Comparison of ENCODE assay signal across 12 cellular contexts in the genomic region with DNA sequence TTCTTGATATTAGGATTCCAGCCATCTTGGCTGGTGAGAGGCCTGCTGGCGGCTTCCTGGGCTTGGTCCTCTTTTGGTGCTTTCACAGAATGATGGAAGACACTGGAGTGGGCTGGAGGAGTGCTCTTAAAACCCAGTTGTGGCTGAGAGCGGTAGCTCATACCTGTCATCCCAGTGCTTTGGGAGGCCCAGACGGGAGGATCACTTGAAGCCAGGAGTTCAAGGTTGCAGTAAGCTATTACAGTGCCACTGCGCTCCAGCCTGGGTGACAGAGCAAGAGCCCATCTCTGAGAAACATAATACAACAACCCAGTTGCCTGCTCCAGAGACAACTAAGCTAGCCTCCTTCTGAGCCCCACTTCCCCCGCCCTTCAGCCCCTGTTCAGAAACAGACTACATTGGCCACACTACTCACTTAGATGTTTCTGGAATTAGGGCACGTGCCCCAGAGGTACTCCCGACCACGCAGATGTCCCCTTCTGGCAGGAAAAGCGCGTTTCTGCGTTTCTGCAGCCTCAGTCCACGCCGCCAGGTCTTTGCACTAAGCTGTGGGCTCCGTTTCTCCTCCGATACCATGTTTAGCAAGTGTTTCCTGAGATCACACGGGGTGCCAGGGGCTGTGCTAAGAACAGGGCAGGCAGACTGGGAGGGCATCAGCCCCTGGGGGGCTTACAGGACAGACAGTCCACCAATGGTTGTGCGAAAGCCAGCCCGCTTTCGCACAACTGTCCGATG.
A peak's percentile ranks its signal among the peaks of the same experiment; 100 is the strongest.
DNase-seq lines count a peak whose midpoint lies in the region; ATAC-seq and TF ChIP-seq lines count a peak whose summit lies in the region.
"Had no signal": no experiment of that assay in that cellular context is flagged by ENCODE, and none has a peak within 500 bp of the region (broad histone marks: within the 10 kb centered on the region; RNA-seq: fewer than 3 reads in every experiment).

No MANE protein-coding gene starts in this region.

- H3K27ac Mint-ChIP-seq in activated naive CD8-positive, alpha-beta T cell treated with anti-CD3 and anti-CD28 coated beads, Interleukin-2, amount 50 U/mL, for 24 hours: peak overlapping the region; percentile 99

- ATAC-seq in activated naive CD8-positive, alpha-beta T cell treated with anti-CD3 and anti-CD28 coated beads, Interleukin-2, amount 50 U/mL, for 24 hours: peak; percentile 3
- ATAC-seq in GM21723 (IDR thresholded peaks at IDR 0.05; ENCODE audit: unreplicated experiment): no peak

- peaks cover 75% of the 10 kb centered on the region for H3K4me1 Mint-ChIP-seq in activated naive CD8-positive, alpha-beta T cell treated with anti-CD3 and anti-CD28 coated beads, Interleukin-2, amount 50 U/mL, for 24 hours

- no peaks in the 10 kb centered on the region for H3K9me3 Mint-ChIP-seq in activated naive CD8-positive, alpha-beta T cell treated with anti-CD3 and anti-CD28 coated beads, Interleukin-2, amount 50 U/mL, for 24 hours

- H3K27ac ChIP-seq in RWPE1: no peak overlapping the region
- H3K27ac ChIP-seq: vagina had no signal

- H3K36me3 Mint-ChIP-seq in activated naive CD8-positive, alpha-beta T cell treated with anti-CD3 and anti-CD28 coated beads, Interleukin-2, amount 50 U/mL, for 24 hours (ENCODE audit: low read depth): peaks cover 16% of the 10 kb centered on the region

- TF ChIP-seq CTCF in RWPE1 (conservative IDR thresholded peaks at IDR 0.05; ENCODE audit: low read depth): no peak

- H3K27me3 Mint-ChIP-seq in activated naive CD8-positive, alpha-beta T cell treated with anti-CD3 and anti-CD28 coated beads, Interleukin-2, amount 50 U/mL, for 24 hours: no peaks in the 10 kb centered on the region

- DNase-seq in NAMALWA (ENCODE audit: low spot score): peak; percentile 80
- peak; percentile 47 for DNase-seq in activated naive CD8-positive, alpha-beta T cell treated with anti-CD3 and anti-CD28 coated beads, Interleukin-2, amount 50 U/mL, for 24 hours
- peak; percentile 43 to 47 for DNase-seq in stimulated activated CD4-positive, alpha-beta T cell treated with anti-CD3 and anti-CD28 coated beads, Interleukin-2, amount 100 ng/mL, for 24 hours
- DNase-seq in RWPE1 (ENCODE audit: low spot score): no peak
- no peak for DNase-seq in HuH-7.5 (ENCODE audit: low spot score)
- no peak for DNase-seq in NCI-H748 treated with DMSO at 0.1 percent for 48 hours (lab: John Stamatoyannopoulos, UW)
- DNase-seq: NCI-H1417 treated with DMSO at 0.1 percent for 48 hours, Right ventricle myocardium superior, small intestine had no signal

- peak overlapping the region; percentile 89 for H3K4me3 Mint-ChIP-seq in activated naive CD8-positive, alpha-beta T cell treated with anti-CD3 and anti-CD28 coated beads, Interleukin-2, amount 50 U/mL, for 24 hours

- peak overlapping the region; percentile 92 for H3K4me3 ChIP-seq in GM08714 (ENCODE audit: low read length)

- POLR2A ChIA-PET in RWPE1 (lab: Yijun Ruan, JAX; ENCODE audit: low non-redundant PET): no interaction called here

- CTCF ChIA-PET in RWPE1 (lab: Yijun Ruan, JAX): no interaction called here

Comparison
In these comparisons a context has a peak if more than half of its experiments do, and no peak if none do; other contexts are left out.
1. DNase-seq: peak in NAMALWA (single experiment), activated naive CD8-positive, alpha-beta T cell treated with anti-CD3 and anti-CD28 coated beads, Interleukin-2, amount 50 U/mL, for 24 hours (single experiment) and stimulated activated CD4-positive, alpha-beta T cell treated with anti-CD3 and anti-CD28 coated beads, Interleukin-2, amount 100 ng/mL, for 24 hours (2 of 2); none in RWPE1 (single experiment), HuH-7.5 (single experiment) and NCI-H748 treated with DMSO at 0.1 percent for 48 hours (single experiment).